1 cellular context compared by ENCODE assay signal in genomic region chr11:45994421-45995341, GRCh38.
A peak's percentile ranks its signal among the peaks of the same experiment; 100 is the strongest.
TF ChIP-seq lines count a peak whose summit lies in the region.

No MANE protein-coding gene starts in this region.

TF ChIP-seq in K562, 482 proteins besides CTCF, POLR2A, EP300 and RAD21 (continued from another document and continues in another):
- peak; percentile 74 for TF ChIP-seq THRA (IDR thresholded peaks at IDR 0.05)
- TF ChIP-seq ZNF551 (CRISPR knock-in tag; IDR thresholded peaks at IDR 0.05): no peak
- TF ChIP-seq TGIF2 (CRISPR knock-in tag; IDR thresholded peaks at IDR 0.05): no peak
- no peak for TF ChIP-seq U2AF1 (optimal IDR thresholded peaks at IDR 0.05; ENCODE audit: low read depth, low read length)
- TF ChIP-seq NR2C2 (CRISPR knock-in tag; IDR thresholded peaks at IDR 0.05): no peak
- no peak; the same call in 1 of the 2 replicates for TF ChIP-seq NR2C2 (tag; IDR thresholded peaks at IDR 0.05)
- 0 out of 2 replicates have a peak, but pooled peaks have one; percentile 58 for TF ChIP-seq MTA3 (IDR thresholded peaks at IDR 0.05; ENCODE audit: borderline replicate concordance)
- TF ChIP-seq NFE2L1 (tag; IDR thresholded peaks at IDR 0.05; ENCODE audit: borderline replicate concordance, low read depth): no peak
- no peak for TF ChIP-seq ZBTB5 (IDR thresholded peaks at IDR 0.05)
- no peak for TF ChIP-seq FOXO4 (CRISPR knock-in tag; IDR thresholded peaks at IDR 0.05)
- TF ChIP-seq PHTF2 (CRISPR knock-in tag; IDR thresholded peaks at IDR 0.05): no peak
- TF ChIP-seq SRSF7 (optimal IDR thresholded peaks at IDR 0.05; ENCODE audit: low read depth, low read length): no peak
- TF ChIP-seq CBFA2T3 (IDR thresholded peaks at IDR 0.05): peak; percentile 97
- TF ChIP-seq NR4A1 (CRISPR knock-in tag; IDR thresholded peaks at IDR 0.05): no peak
- peak; percentile 48; the same call in 1 of the 2 replicates for TF ChIP-seq NR4A1 (tag; IDR thresholded peaks at IDR 0.05)
- TF ChIP-seq ZKSCAN1 (IDR thresholded peaks at IDR 0.05; ENCODE audit: low read depth, low read length): peak; percentile 66; the same call in 1 of the 2 replicates
- no peak for TF ChIP-seq ID3 (CRISPR knock-in tag; IDR thresholded peaks at IDR 0.05)
- TF ChIP-seq ID3 (tag; IDR thresholded peaks at IDR 0.05): peak; percentile 57; the same call in 1 of the 2 replicates
- no peak for TF ChIP-seq TARDBP (IDR thresholded peaks at IDR 0.05)
- TF ChIP-seq KAT8 (IDR thresholded peaks at IDR 0.05; ENCODE audit: low read depth): no peak
- no peak for TF ChIP-seq ZNF280A (IDR thresholded peaks at IDR 0.05; ENCODE audit: low read depth, partially characterized antibody)
- TF ChIP-seq SPI1 (IDR thresholded peaks at IDR 0.05; ENCODE audit: borderline replicate concordance, low read depth, low read length): peak; percentile 71; the same call in 1 of the 2 replicates
- no peak for TF ChIP-seq WHSC1 (IDR thresholded peaks at IDR 0.05; ENCODE audit: low read length)
- TF ChIP-seq PKNOX1 (IDR thresholded peaks at IDR 0.05): peak; percentile 86
- TF ChIP-seq ZNF511 (CRISPR knock-in tag; IDR thresholded peaks at IDR 0.05): no peak
- no peak for TF ChIP-seq SIX5 (IDR thresholded peaks at IDR 0.05; ENCODE audit: borderline replicate concordance in 1 of 2, insufficient read depth in 1 of 2, low read depth in 1 of 2, low read length in 2 of 2)
- TF ChIP-seq ZNF133 (CRISPR knock-in tag; IDR thresholded peaks at IDR 0.05): no peak
- no peak for TF ChIP-seq SMAD3 (CRISPR knock-in tag; conservative IDR thresholded peaks at IDR 0.05)
- no peak; the same call in 1 of the 2 replicates for TF ChIP-seq GATAD2B (IDR thresholded peaks at IDR 0.05; ENCODE audit: borderline replicate concordance)
- no peak for TF ChIP-seq ZNF324 (CRISPR knock-in tag; IDR thresholded peaks at IDR 0.05)
- peak; percentile 79 for TF ChIP-seq ZNF592 (IDR thresholded peaks at IDR 0.05)
- peak; percentile 83 for TF ChIP-seq BRD9 (IDR thresholded peaks at IDR 0.05; ENCODE audit: low read depth, partially characterized antibody)
- TF ChIP-seq DLX4 (CRISPR knock-in tag; IDR thresholded peaks at IDR 0.05): no peak
- no peak for TF ChIP-seq NR2F6 (CRISPR knock-in tag; IDR thresholded peaks at IDR 0.05)
- TF ChIP-seq ZNF124 (CRISPR knock-in tag; IDR thresholded peaks at IDR 0.05): no peak
- TF ChIP-seq KLF6 (CRISPR knock-in tag; IDR thresholded peaks at IDR 0.05; ENCODE audit: borderline replicate concordance): no peak
- no peak for TF ChIP-seq ZNF449 (CRISPR knock-in tag; IDR thresholded peaks at IDR 0.05)
- TF ChIP-seq CBX3 (IDR thresholded peaks at IDR 0.05; ENCODE audit: borderline replicate concordance in 1 of 2, low read length in 2 of 2): peak in 1 of 2 experiments; percentile 54; a peak in 1 of 3 replicates
- TF ChIP-seq ELF2 (CRISPR knock-in tag; IDR thresholded peaks at IDR 0.05): no peak
- TF ChIP-seq FOXJ3 (CRISPR knock-in tag; IDR thresholded peaks at IDR 0.05): no peak
- no peak for TF ChIP-seq GTF2B (IDR thresholded peaks at IDR 0.05; ENCODE audit: extremely low read depth, insufficient read length)
- peak; percentile 66; the same call in 1 of the 2 replicates for TF ChIP-seq RB1 (IDR thresholded peaks at IDR 0.05; ENCODE audit: low read depth)
- peak; percentile 32 to 70; a peak in 3 of 4 replicates for TF ChIP-seq MNT (conservative IDR thresholded peaks at IDR 0.05)
- peak; percentile 93 for TF ChIP-seq NCOR1 (IDR thresholded peaks at IDR 0.05)
- no peak for TF ChIP-seq GTF2A2 (tag; IDR thresholded peaks at IDR 0.05)
- no peak for TF ChIP-seq HMG20B (CRISPR knock-in tag; IDR thresholded peaks at IDR 0.05)
- TF ChIP-seq ETS2 (tag; IDR thresholded peaks at IDR 0.05; ENCODE audit: borderline replicate concordance, poor library complexity, severe bottlenecking): no peak
- TF ChIP-seq CHD1 (IDR thresholded peaks at IDR 0.05; ENCODE audit: low read length): no peak
